23 cellular contexts compared by ENCODE assay signal in the genomic region with DNA sequence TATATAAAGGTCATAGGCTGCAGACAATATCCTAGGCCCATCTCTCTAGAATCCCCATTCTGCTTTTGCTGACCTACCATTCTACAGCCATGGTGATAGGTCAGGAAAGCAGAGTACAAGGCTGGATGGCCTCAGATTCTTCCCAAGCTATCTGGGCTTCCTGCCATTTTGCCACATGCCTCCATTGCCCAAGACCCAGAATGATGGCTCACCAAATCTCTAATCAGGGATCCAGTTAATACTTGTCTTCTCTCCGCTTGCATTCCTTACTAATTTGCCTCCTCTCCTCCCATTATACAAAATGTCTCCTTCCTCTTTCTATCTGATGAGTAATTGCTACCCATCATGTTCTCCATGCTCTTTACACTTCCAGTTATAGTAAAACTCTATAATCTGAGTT.
"Had no signal": no experiment of that assay in that cellular context is flagged by ENCODE, and none has a peak within 500 bp of the region (broad histone marks: within the 10 kb centered on the region; RNA-seq: fewer than 3 reads in every experiment).

No MANE protein-coding gene starts in this region.

- H3K9ac ChIP-seq: parathyroid adenoma had no signal

- H2AFZ ChIP-seq: parathyroid adenoma had no signal

- H3K4me1 ChIP-seq: heart left ventricle, lower lobe of right lung, parathyroid adenoma, sigmoid colon, stomach, upper lobe of right lung had no signal

- H3K27me3 ChIP-seq: heart left ventricle, sigmoid colon, stomach, upper lobe of right lung had no signal

- H3K27ac ChIP-seq: heart left ventricle, lower lobe of right lung, parathyroid adenoma, sigmoid colon, stomach, thoracic aorta, upper lobe of right lung, VCaP had no signal

- H3K79me2 ChIP-seq: parathyroid adenoma had no signal

- H3K9me3 ChIP-seq: lower lobe of right lung, sigmoid colon, thoracic aorta, upper lobe of right lung had no signal

- ATAC-seq: heart left ventricle, left colon, lower lobe of right lung, upper lobe of right lung had no signal

- H3K36me3 ChIP-seq: heart left ventricle, lower lobe of right lung, sigmoid colon, stomach, thoracic aorta, upper lobe of right lung had no signal

- DNase-seq: activated CD4-positive, alpha-beta T cell treated with anti-CD3 and anti-CD28 coated beads for 1 hour; activated CD4-positive, alpha-beta T cell treated with anti-CD3 and anti-CD28 coated beads, Interleukin-2, amount 50 U/mL, for 4 hours; activated naive CD4-positive, alpha-beta T cell; activated naive CD8-positive, alpha-beta T cell treated with anti-CD3 and anti-CD28 coated beads, Interleukin-2, amount 10 ng/mL, durations not matched to agents 7 days and 5 days; activated T-cell treated with anti-CD3 and anti-CD28 coated beads for 4 hours; anterior cingulate cortex; cerebellar nuclear complex; effector memory CD4-positive, alpha-beta T cell; foreskin melanocyte; heart left ventricle; left colon; lower lobe of right lung; midbrain; naive B cell; sigmoid colon; stimulated activated CD4-positive, alpha-beta T cell treated with anti-CD3 and anti-CD28 coated beads, Interleukin-1b, Interleukin-23, amount 100 ng/mL, for 48 hours; stomach; T-helper 1 cell; T1000; upper lobe of right lung had no signal

- H3K4me3 ChIP-seq: heart left ventricle, lower lobe of right lung, sigmoid colon, stomach, thoracic aorta, upper lobe of right lung had no signal
